ENCODE assay signal across 8 cellular contexts in genomic region chr1:157163273-157164127, GRCh38. TPM values are rescaled to one million over a fixed set of nuclear protein-coding genes. Genes with fewer than 3 reads are reported as not detected.
DNase-seq lines count a peak whose midpoint lies in the region; ATAC-seq and TF ChIP-seq lines count a peak whose summit lies in the region.

No MANE protein-coding gene starts in this region.

- no peaks in the 10 kb centered on the region for H4K20me1 ChIP-seq in PC-9 (ENCODE audit: insufficient read depth)

- ATAC-seq in activated T-cell treated with anti-CD3 and anti-CD28 coated beads, Interleukin-2, amount 50 U/mL, for 4 hours, result peak; percentile 73 to 75
- no peak for ATAC-seq in GM19023 (IDR thresholded peaks at IDR 0.05; ENCODE audit: unreplicated experiment)

- peak overlapping the region; percentile 53 for H3K18ac ChIP-seq in neuronal stem cell (ENCODE audit: low read length)

- no peak overlapping the region for H3K14ac ChIP-seq in neuronal stem cell (ENCODE audit: low read length)

- H3K36me3 Mint-ChIP-seq in activated T-cell treated with anti-CD3 and anti-CD28 coated beads, Interleukin-2, amount 50 U/mL, for 4 hours (ENCODE audit: insufficient read depth), result no peaks in the 10 kb centered on the region

- H3K9me3 ChIP-seq in HUES64 (ENCODE audit: insufficient read depth, low read depth, low read length) (no peaks in the 10 kb centered on the region), PC-9 (ENCODE audit: insufficient read depth, low read depth) (no peaks in the 10 kb centered on the region), neuronal stem cell (replicated peaks in 1 of 2; ENCODE audit: control insufficient read depth in 2 of 2, insufficient read depth in 1 of 2, low read depth in 1 of 2, low read length in 2 of 2) (no peaks in the 10 kb centered on the region)

- H3K4me1 Mint-ChIP-seq in activated T-cell treated with anti-CD3 and anti-CD28 coated beads, Interleukin-2, amount 50 U/mL, for 4 hours (ENCODE audit: low read depth), result no peaks in the 10 kb centered on the region

- H3K4me2 ChIP-seq in PC-9 (no peak overlapping the region), neuronal stem cell (ENCODE audit: insufficient read depth, low read length, poor library complexity, severe bottlenecking) (no peak overlapping the region)

- 38% methylated on average over 21 of the region's 21 CpGs for WGBS in HUES64
- WGBS in neuronal stem cell (ENCODE audit: extremely low coverage in 2 of 2, insufficient read length in 2 of 2, insufficient replicate concordance in 1 of 2), 2 donors, result no CpG with 5 or more reads among the region's 21 CpGs

- H3K79me2 ChIP-seq in PC-9 (ENCODE audit: low read depth), result no peaks in the 10 kb centered on the region

- no peak overlapping the region for H2BK5ac ChIP-seq in neuronal stem cell (ENCODE audit: low read length)

- no peaks in the 10 kb centered on the region for H3F3A ChIP-seq in PC-9 (ENCODE audit: insufficient read depth, low read depth)

- peak overlapping the region; percentile 93; the same call in 1 of the 2 replicates for H3K27ac ChIP-seq in HUES64 (ENCODE audit: low read depth, low read length)
- H3K27ac ChIP-seq in PC-9, result no peak overlapping the region
- H3K27ac ChIP-seq in neuronal stem cell (replicated peaks; ENCODE audit: low read length), result no peak overlapping the region
- no peak overlapping the region for H3K27ac ChIP-seq in substantia nigra (ENCODE audit: low read depth, low read length, poor library complexity, severe bottlenecking)

- H3K36me3 ChIP-seq in HUES64 (ENCODE audit: insufficient read depth, low read length) (no peaks in the 10 kb centered on the region), PC-9 (ENCODE audit: low read depth) (no peaks in the 10 kb centered on the region), neuronal stem cell (replicated peaks in 1 of 2; ENCODE audit: control insufficient read depth in 2 of 2, insufficient read depth in 2 of 2, low read length in 2 of 2) (no peaks in the 10 kb centered on the region)

- intact Hi-C loops in PC-9 (cut with micrococcal nuclease; ENCODE audit: unreplicated experiment), result no loop called here

- CTCF ChIA-PET in PC-9 (lab: Charles Lee), result interaction anchor here (0.6 kb wide), 1 partner anchor 957 kb away, joined by 3 read pairs; no protein-coding TSS in a partner anchor

- H4K91ac ChIP-seq in neuronal stem cell (ENCODE audit: low read depth, low read length, poor library complexity), result no peak overlapping the region

- H3K27me3 ChIP-seq in HUES64 (ENCODE audit: insufficient read depth, low read length) (no peaks in the 10 kb centered on the region), PC-9 (ENCODE audit: insufficient read depth, low read depth) (peaks cover 27% of the 10 kb centered on the region), neuronal stem cell (ENCODE audit: control insufficient read depth in 3 of 3, insufficient read depth in 3 of 3, low read depth in 1 of 3, low read length in 3 of 3) (peaks cover 0 to 39% (median 0%) of the 10 kb centered on the region in 3 experiments)

- BruUV-seq in PC-9 (replicated peaks; lab: Mats Ljungman, UMichigan), result no TSS peak

- H3K27me3 Mint-ChIP-seq in activated T-cell treated with anti-CD3 and anti-CD28 coated beads, Interleukin-2, amount 50 U/mL, for 4 hours (ENCODE audit: low read depth), result peaks cover 11% of the 10 kb centered on the region

- no peaks in the 10 kb centered on the region for H3K9me2 ChIP-seq in PC-9 (ENCODE audit: insufficient read depth)

- H2BK15ac ChIP-seq in neuronal stem cell (ENCODE audit: low read length), result no peak overlapping the region

- peak; percentile 92 for TF ChIP-seq CTCF in PC-9 (conservative IDR thresholded peaks at IDR 0.05)
- TF ChIP-seq CTCF in fibroblast of pulmonary artery (IDR thresholded peaks at IDR 0.05; ENCODE audit: low read length, missing control alignments), result peak; percentile 96

- H2AFZ ChIP-seq in PC-9 (no peak overlapping the region), neuronal stem cell (ENCODE audit: low read length) (no peak overlapping the region)

- H3K9ac ChIP-seq in HUES64 (ENCODE audit: low read depth, low read length) (no peak overlapping the region), neuronal stem cell (ENCODE audit: low read depth, low read length, poor library complexity) (no peak overlapping the region)

- H4K8ac ChIP-seq in neuronal stem cell (ENCODE audit: low read depth, low read length), result peak overlapping the region; percentile 67

- DNase-seq in DMS153 (lab: John Stamatoyannopoulos, UW) (peak; percentile 41), PC-9 (peak in 1 of 2 experiments; percentile 73), fibroblast of pulmonary artery (ENCODE audit: low read depth) (peak; percentile 64), neuronal stem cell (ENCODE audit: low spot score) (peak; percentile 79), substantia nigra (lab: John Stamatoyannopoulos, UW) (peak in 37 of 49 donors; percentile 3 to 75 (median 29))
- DNase-seq in activated T-cell treated with anti-CD3 and anti-CD28 coated beads, Interleukin-2, amount 50 U/mL, for 4 hours, result peak; percentile 73

- H3K23ac ChIP-seq in neuronal stem cell (ENCODE audit: low read depth, low read length, poor library complexity), result no peak overlapping the region

- H3K4me3 Mint-ChIP-seq in activated T-cell treated with anti-CD3 and anti-CD28 coated beads, Interleukin-2, amount 50 U/mL, for 4 hours, result peak overlapping the region; percentile 39

- H3K4ac ChIP-seq in neuronal stem cell (ENCODE audit: low read length), result no peak overlapping the region

- no peaks in the 10 kb centered on the region for H3K79me1 ChIP-seq in neuronal stem cell (ENCODE audit: low read depth, low read length)

- H3K4me3 ChIP-seq in HUES64 (ENCODE audit: low read length), result no peak overlapping the region
- no peak overlapping the region for H3K4me3 ChIP-seq in PC-9
- no peak overlapping the region for H3K4me3 ChIP-seq in fibroblast of pulmonary artery (replicated peaks; ENCODE audit: low read depth, low read length)
- H3K4me3 ChIP-seq in neuronal stem cell (ENCODE audit: low read length in 2 of 2), result no peak overlapping the region

- no peak overlapping the region for H2BK120ac ChIP-seq in neuronal stem cell (ENCODE audit: low read depth, low read length)

- POLR2A ChIA-PET in PC-9 (lab: Charles Lee; ENCODE audit: unreplicated experiment), result no interaction called here

- H3K4me1 ChIP-seq in HUES64 (ENCODE audit: insufficient read depth, low read length) (peaks cover 26% of the 10 kb centered on the region), PC-9 (replicated peaks; ENCODE audit: insufficient read depth) (no peaks in the 10 kb centered on the region), neuronal stem cell (ENCODE audit: control insufficient read depth in 2 of 2, insufficient read depth in 1 of 2, low read depth in 1 of 2, low read length in 2 of 2) (peaks cover 0 to 22% of the 10 kb centered on the region in 2 donors)

- H2AK5ac ChIP-seq in neuronal stem cell (ENCODE audit: low read depth, low read length), result peak overlapping the region; percentile 43

- no peak overlapping the region for H2BK12ac ChIP-seq in neuronal stem cell (ENCODE audit: low read length)

- no peaks in the 10 kb centered on the region for H3K9me3 Mint-ChIP-seq in activated T-cell treated with anti-CD3 and anti-CD28 coated beads, Interleukin-2, amount 50 U/mL, for 4 hours

RNA-seq across cellular contexts. Expression of gene ETV3, which starts 25.3 kb away (rescaled TPM):
- 11.6 TPM for polyA plus RNA-seq in HUES64 (2013, experiment 1 of 2)
- 13.5 TPM for polyA plus RNA-seq in HUES64 (2013, experiment 2 of 2)
- 22.1 and 26.2 TPM in 2 replicates for total RNA-seq in PC-9 (2021)
- total RNA-seq in activated T-cell treated with anti-CD3 and anti-CD28 coated beads, Interleukin-2, amount 50 U/mL, for 4 hours, result 10 to 100 TPM; 20.3 to 23.5 (median 21.2) TPM
- 6.7 TPM for polyA plus RNA-seq in neuronal stem cell (2013, experiment 1 of 2)
- polyA plus RNA-seq in neuronal stem cell (2013, experiment 2 of 2), result 6.9 TPM
